8 cellular contexts compared by ENCODE assay signal in the genomic region with DNA sequence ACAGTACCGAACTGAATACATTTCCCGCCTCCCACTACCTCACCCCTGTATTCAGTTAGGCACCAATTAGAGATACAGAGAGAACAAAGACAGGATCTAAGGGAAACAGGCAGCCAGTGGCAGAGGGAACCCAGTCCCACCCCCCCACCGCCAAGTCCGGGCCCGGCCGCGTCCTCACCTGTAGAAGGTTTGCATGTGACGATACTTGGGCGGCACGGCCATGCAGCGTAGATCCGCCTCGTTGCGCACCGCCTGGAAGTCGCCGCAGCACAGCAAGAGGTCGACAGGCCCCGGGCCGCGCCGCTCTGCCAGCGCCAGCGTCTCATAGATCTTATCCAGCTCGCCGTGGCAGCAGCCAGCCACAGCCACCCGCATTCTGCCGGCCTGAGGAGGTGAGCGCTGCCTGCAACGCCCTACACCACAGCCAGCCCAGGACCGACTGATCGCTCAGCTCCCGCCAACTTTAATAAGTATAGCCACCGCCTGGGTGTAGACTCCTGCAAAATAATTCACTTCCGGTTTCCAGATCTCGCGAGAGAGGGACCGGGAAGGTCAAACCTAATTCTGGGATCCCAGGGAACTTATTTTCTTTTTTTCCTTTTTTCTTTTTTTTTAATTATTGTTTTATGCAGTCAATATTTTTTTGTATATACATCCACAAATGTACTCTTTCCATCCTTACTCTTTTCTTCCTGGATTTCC. TPM values are rescaled to one million over a fixed set of nuclear protein-coding genes. Genes with fewer than 3 reads are reported as not detected.
DNase-seq lines count a peak whose midpoint lies in the region; ATAC-seq and TF ChIP-seq lines count a peak whose summit lies in the region.

Gene DBR1, minus strand, starts transcription at position 501 of the 702 bp plus-strand sequence. Its CDS starts 126 bp downstream, at position 375.

- TF ChIP-seq CTCF in right lobe of liver (IDR thresholded peaks at IDR 0.05) = no peak

- ATAC-seq in GM19452 (IDR thresholded peaks at IDR 0.05; ENCODE audit: unreplicated experiment) (peak; percentile 91), HG03575 (IDR thresholded peaks at IDR 0.05; ENCODE audit: extremely low read depth, insufficient number of reproducible peaks, low FRiP score, unreplicated experiment) (peak; percentile 56), right lobe of liver (peak; percentile 95 to 97 (median 96))

- H3K27me3 Mint-ChIP-seq in CD4-positive, alpha-beta memory T cell = no peaks in the 10 kb centered on the region
- no peaks in the 10 kb centered on the region for H3K27me3 Mint-ChIP-seq in activated CD4-positive, alpha-beta memory T cell treated with anti-CD3 and anti-CD28 coated beads, Interleukin-2, amount 10 ng/mL, durations not matched to agents 7 days and 5 days

- H3K4me1 Mint-ChIP-seq in CD4-positive, alpha-beta memory T cell = peaks cover 21 to 47% (median 35%) of the 10 kb centered on the region in 4 donors
- peaks cover 40% of the 10 kb centered on the region for H3K4me1 Mint-ChIP-seq in activated CD4-positive, alpha-beta memory T cell treated with anti-CD3 and anti-CD28 coated beads, Interleukin-2, amount 10 ng/mL, durations not matched to agents 7 days and 5 days

- H3K36me3 ChIP-seq in CD4-positive, alpha-beta memory T cell (ENCODE audit: insufficient read depth, low read length) = peaks cover 5% of the 10 kb centered on the region
- no peaks in the 10 kb centered on the region for H3K36me3 ChIP-seq in right lobe of liver

- H3K9me3 Mint-ChIP-seq in CD4-positive, alpha-beta memory T cell = peaks cover 0 to 2% (median 0%) of the 10 kb centered on the region in 8 donors
- no peaks in the 10 kb centered on the region for H3K9me3 Mint-ChIP-seq in activated CD4-positive, alpha-beta memory T cell treated with anti-CD3 and anti-CD28 coated beads, Interleukin-2, amount 10 ng/mL, durations not matched to agents 7 days and 5 days

- intact Hi-C loops in CD4-positive, alpha-beta memory T cell (cut with micrococcal nuclease) = loop anchor here (1.0 kb wide), 2 partner anchors 13 to 155 kb away; partner anchors contain the start of genes ARMC8 and NME9
- intact Hi-C loops in right lobe of liver (cut with DNase I) = no loop called here

- H3K27ac ChIP-seq in CD4-positive, alpha-beta memory T cell (ENCODE audit: low read depth, low read length) = peak within 1 kb of the TSS; percentile 70
- peak within 1 kb of the TSS; percentile 38 to 65 (median 58) for H3K27ac ChIP-seq in right lobe of liver

- peak within 1 kb of the TSS; percentile 54 to 91 for H3K4me3 ChIP-seq in CD4-positive, alpha-beta memory T cell (ENCODE audit: low read length in 2 of 2)
- peak within 1 kb of the TSS; percentile 71 to 88 (median 75) for H3K4me3 ChIP-seq in right lobe of liver

- peak; percentile 78 to 84 (median 82) for DNase-seq in CD4-positive, alpha-beta memory T cell
- DNase-seq in NCI-H82 (lab: John Stamatoyannopoulos, UW) (peak; percentile 95), ecto neural progenitor cell (ENCODE audit: low spot score) (peak; percentile 85), right lobe of liver (peak; percentile 74 to 84 (median 78))
- peak; percentile 77 for DNase-seq in activated CD4-positive, alpha-beta memory T cell treated with anti-CD3 and anti-CD28 coated beads, Interleukin-2, amount 10 ng/mL, durations not matched to agents 7 days and 5 days
- peak; percentile 58 to 68 for DNase-seq in stimulated activated CD4-positive, alpha-beta T cell treated with anti-CD3 and anti-CD28 coated beads, Interleukin-4, amount 100 ng/mL, for 48 hours (ENCODE audit: low read depth in 2 of 2)

- peaks cover 13 to 28% of the 10 kb centered on the region in 2 donors for H3K36me3 Mint-ChIP-seq in CD4-positive, alpha-beta memory T cell
- H3K36me3 Mint-ChIP-seq in activated CD4-positive, alpha-beta memory T cell treated with anti-CD3 and anti-CD28 coated beads, Interleukin-2, amount 10 ng/mL, durations not matched to agents 7 days and 5 days (ENCODE audit: low read depth) = peaks cover 20% of the 10 kb centered on the region

- POLR2A ChIA-PET in CD4-positive, alpha-beta memory T cell (lab: Charles Lee; ENCODE audit: partially characterized antibody) = interaction anchor here (0.6 to 4.0 kb wide), 6 partner anchors 12 to 1422 kb away, joined by 3 to 63 read pairs (median 7); partner anchors contain the start of genes ARMC8, CEP70 and STAG1
- POLR2A ChIA-PET in activated CD4-positive, alpha-beta memory T cell treated with anti-CD3 and anti-CD28 coated beads, Interleukin-2, amount 10 ng/mL, durations not matched to agents 7 days and 5 days (lab: Charles Lee) = interaction anchor here (0.7 to 5.4 kb wide), 14 partner anchors 8 to 1215 kb away, joined by 3 to 85 read pairs (median 3); partner anchors contain the start of genes ARMC8, CEP70, COPB2 and NME9

- peak within 1 kb of the TSS; percentile 96 to 100 (median 97) for H3K4me3 Mint-ChIP-seq in CD4-positive, alpha-beta memory T cell
- H3K4me3 Mint-ChIP-seq in activated CD4-positive, alpha-beta memory T cell treated with anti-CD3 and anti-CD28 coated beads, Interleukin-2, amount 10 ng/mL, durations not matched to agents 7 days and 5 days = peak within 1 kb of the TSS; percentile 97

- under 1% methylated on average over 15 of the region's 38 CpGs for WGBS in right lobe of liver (ENCODE audit: insufficient coverage, low coverage, low lambda C conversion rate, missing lambda C conversion rate)

- CTCF ChIA-PET in CD4-positive, alpha-beta memory T cell (lab: Charles Lee; ENCODE audit: partially characterized antibody) = interaction anchor here (0.8 to 3.2 kb wide), 8 partner anchors 10 to 421 kb away, joined by 3 to 16 read pairs (median 4); partner anchors contain the start of gene ARMC8
- CTCF ChIA-PET in activated CD4-positive, alpha-beta memory T cell treated with anti-CD3 and anti-CD28 coated beads, Interleukin-2, amount 10 ng/mL, durations not matched to agents 7 days and 5 days (lab: Charles Lee) = interaction anchor here (0.6 to 1.7 kb wide), 5 partner anchors 12 to 741 kb away, joined by 3 to 6 read pairs (median 4); partner anchors contain the start of gene ARMC8

- TF ChIP-seq POLR2A in right lobe of liver (IDR thresholded peaks at IDR 0.05) = peak; percentile 87

- no peaks in the 10 kb centered on the region for H3K9me3 ChIP-seq in CD4-positive, alpha-beta memory T cell (ENCODE audit: control insufficient read depth in 1 of 2, low read length in 2 of 2)
- H3K9me3 ChIP-seq in right lobe of liver = no peaks in the 10 kb centered on the region

- H3K27ac Mint-ChIP-seq in CD4-positive, alpha-beta memory T cell = peak within 1 kb of the TSS; percentile 95 to 99 (median 98)
- peak within 1 kb of the TSS; percentile 92 for H3K27ac Mint-ChIP-seq in activated CD4-positive, alpha-beta memory T cell treated with anti-CD3 and anti-CD28 coated beads, Interleukin-2, amount 10 ng/mL, durations not matched to agents 7 days and 5 days

- H3K4me1 ChIP-seq in CD4-positive, alpha-beta memory T cell (ENCODE audit: insufficient read depth, low read length) = peaks cover 32% of the 10 kb centered on the region
- peaks cover 0 to 13% (median 4%) of the 10 kb centered on the region in 4 donors for H3K4me1 ChIP-seq in right lobe of liver

- no peaks in the 10 kb centered on the region for H3K27me3 ChIP-seq in CD4-positive, alpha-beta memory T cell (ENCODE audit: insufficient read depth, low read length)
- H3K27me3 ChIP-seq in right lobe of liver = no peaks in the 10 kb centered on the region

RNA-seq across cellular contexts. Expression of gene DBR1, which starts in this region (rescaled TPM):
- 10 to 100 TPM; 34.2 to 36.2 TPM for total RNA-seq in CD4-positive, alpha-beta memory T cell
- polyA plus RNA-seq in CD4-positive, alpha-beta memory T cell = 10 to 100 TPM; 14.8 to 16.5 TPM
- 10 to 100 TPM; 19.4 to 20.0 TPM for total RNA-seq in activated CD4-positive, alpha-beta memory T cell treated with anti-CD3 and anti-CD28 coated beads, Interleukin-2, amount 10 ng/mL, durations not matched to agents 7 days and 5 days
- total RNA-seq in right lobe of liver = 1 to 10 TPM; 3.2 to 6.1 (median 4.6) TPM

Comparison
In these comparisons a context has a peak if more than half of its experiments do, and no peak if none do; other contexts are left out.
1. Peak in every context shown above with its lines: DNase-seq, ATAC-seq, H3K4me3 ChIP-seq and H3K27ac ChIP-seq.